10 cellular contexts compared by ENCODE assay signal in the genomic region with DNA sequence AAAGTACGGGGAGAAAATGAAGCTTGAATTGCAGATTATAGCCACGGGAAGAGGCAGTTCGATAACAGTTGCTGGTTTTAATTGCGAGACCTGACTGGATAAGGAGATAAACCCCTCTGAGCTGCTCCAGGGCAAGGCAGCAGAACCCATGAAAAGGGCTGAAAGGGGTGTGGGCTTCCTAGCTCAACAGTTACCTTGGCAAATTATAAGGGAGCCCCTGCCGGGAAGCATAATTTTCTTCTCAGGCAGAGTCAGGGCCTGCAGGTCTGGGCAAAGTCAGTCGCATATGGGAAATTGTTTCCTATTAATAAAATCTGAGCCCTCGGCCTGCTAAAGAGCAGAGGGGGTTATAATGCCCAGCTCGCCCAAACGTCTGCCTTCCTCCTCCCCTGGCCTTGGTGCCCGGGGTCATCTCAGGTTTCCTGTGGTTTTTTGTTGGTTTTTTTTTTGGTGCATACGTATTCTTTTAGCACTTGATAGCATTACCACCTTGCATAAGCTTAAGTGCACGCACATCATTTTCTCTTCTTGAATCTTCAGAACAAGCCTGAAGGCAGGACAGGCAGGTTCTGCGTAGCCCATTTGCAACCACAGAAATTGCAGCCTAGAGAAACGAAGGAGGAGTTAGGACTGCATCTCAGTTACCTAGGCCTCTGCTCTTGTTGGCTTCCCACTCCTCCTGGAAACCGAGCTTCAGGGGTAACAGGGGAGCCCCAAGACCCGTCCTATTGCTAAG. TPM values are rescaled to one million over a fixed set of nuclear protein-coding genes. Genes with fewer than 3 reads are reported as not detected.
DNase-seq lines count a peak whose midpoint lies in the region; ATAC-seq and TF ChIP-seq lines count a peak whose summit lies in the region.
"Had no signal": no experiment of that assay in that cellular context is flagged by ENCODE, and none has a peak within 500 bp of the region (broad histone marks: within the 10 kb centered on the region; RNA-seq: fewer than 3 reads in every experiment).

No MANE protein-coding gene starts in this region.

- H3K27ac ChIP-seq in dorsolateral prefrontal cortex (peak overlapping the region in 42 of 59 donors; percentile 18 to 79 (median 52)), suprapubic skin (peak overlapping the region; percentile 76)

- TF ChIP-seq CTCF in dorsolateral prefrontal cortex (IDR thresholded peaks at IDR 0.05 in 54 of 56, conservative IDR thresholded peaks at IDR 0.05 in 2 of 56; ENCODE audit: low read depth in 1 of 56, partially characterized antibody in 56 of 56) (no peak), suprapubic skin (IDR thresholded peaks at IDR 0.05) (no peak)

- H3K27me3 ChIP-seq in dorsolateral prefrontal cortex (no peaks in the 10 kb centered on the region), suprapubic skin (no peaks in the 10 kb centered on the region)

- H3K4me1 Mint-ChIP-seq in activated T-cell treated with anti-CD3 and anti-CD28 coated beads, Interleukin-2, amount 50 U/mL, for 24 hours (ENCODE audit: low read depth): peaks cover 43% of the 10 kb centered on the region

- H3K27me3 Mint-ChIP-seq in activated T-cell treated with anti-CD3 and anti-CD28 coated beads, Interleukin-2, amount 50 U/mL, for 24 hours: no peaks in the 10 kb centered on the region

- no peak for DNase-seq in activated T-cell treated with anti-CD3 and anti-CD28 coated beads, Interleukin-2, amount 50 U/mL, for 24 hours
- no peak for DNase-seq in activated T-cell treated with anti-CD3 and anti-CD28 coated beads, Interleukin-2, amount 50 U/mL, for 48 hours
- DNase-seq in NCI-H2227 treated with DMSO at 0.1 percent for 48 hours (lab: John Stamatoyannopoulos, UW) (peak; percentile 81), dorsolateral prefrontal cortex (no peak), suprapubic skin (ENCODE audit: low spot score in 2 of 2) (no peak), activated T-cell treated with anti-CD3 and anti-CD28 coated beads for 4 hours (no peak)
- DNase-seq in stimulated activated CD4-positive, alpha-beta T cell treated with anti-CD3 and anti-CD28 coated beads, Interleukin-4, amount 100 ng/mL, for 24 hours: no peak
- DNase-seq: ACHN had no signal

- no peak for TF ChIP-seq EP300 in suprapubic skin (IDR thresholded peaks at IDR 0.05)

- H3K36me3 Mint-ChIP-seq in activated T-cell treated with anti-CD3 and anti-CD28 coated beads, Interleukin-2, amount 50 U/mL, for 24 hours (ENCODE audit: low read depth): peaks cover 5% of the 10 kb centered on the region

- H3K4me3 ChIP-seq in dorsolateral prefrontal cortex (no peak overlapping the region), suprapubic skin (no peak overlapping the region)

- H3K4me3 Mint-ChIP-seq in activated T-cell treated with anti-CD3 and anti-CD28 coated beads, Interleukin-2, amount 50 U/mL, for 24 hours: no peak overlapping the region

- H3K9me3 Mint-ChIP-seq in activated T-cell treated with anti-CD3 and anti-CD28 coated beads, Interleukin-2, amount 50 U/mL, for 24 hours: no peaks in the 10 kb centered on the region

- 50% methylated on average over 15 of the region's 16 CpGs for WGBS in suprapubic skin

- no peak for ATAC-seq in GM18867 (IDR thresholded peaks at IDR 0.05; ENCODE audit: unreplicated experiment)
- ATAC-seq: HepG2 had no signal

- peaks cover 35% of the 10 kb centered on the region for H3K4me1 ChIP-seq in suprapubic skin

- intact Hi-C loops in dorsolateral prefrontal cortex (cut with DNase I): no loop called here

- no peaks in the 10 kb centered on the region for H3K9me3 ChIP-seq in suprapubic skin

- H3K36me3 ChIP-seq in suprapubic skin: peaks cover 7% of the 10 kb centered on the region

- peak overlapping the region; percentile 59 for H3K27ac Mint-ChIP-seq in activated T-cell treated with anti-CD3 and anti-CD28 coated beads, Interleukin-2, amount 50 U/mL, for 24 hours

- no peak for TF ChIP-seq POLR2A in suprapubic skin (IDR thresholded peaks at IDR 0.05)

RNA-seq across cellular contexts. Expression of a gene that starts 33.9 kb away (rescaled TPM):
- total RNA-seq in dorsolateral prefrontal cortex: 100 to 1,000 TPM in 1 of 120 experiments, 10 to 100 TPM in 119; 34.0 to 117 (median 46.6) TPM
- 10 to 100 TPM; 21.9 to 39.3 (median 26.9) TPM for total RNA-seq in suprapubic skin

RNA-seq across cellular contexts. Expression of a gene that starts 53.7 kb away (rescaled TPM):
- total RNA-seq in dorsolateral prefrontal cortex (100 to 1,000 TPM in 32 of 120 experiments, 10 to 100 TPM in 88; 66.5 to 116 (median 93.9) TPM), suprapubic skin (10 to 100 TPM; 35.2 to 79.3 (median 48.1) TPM)
